ENCODE assay signal across 17 cellular contexts in the genomic region with DNA sequence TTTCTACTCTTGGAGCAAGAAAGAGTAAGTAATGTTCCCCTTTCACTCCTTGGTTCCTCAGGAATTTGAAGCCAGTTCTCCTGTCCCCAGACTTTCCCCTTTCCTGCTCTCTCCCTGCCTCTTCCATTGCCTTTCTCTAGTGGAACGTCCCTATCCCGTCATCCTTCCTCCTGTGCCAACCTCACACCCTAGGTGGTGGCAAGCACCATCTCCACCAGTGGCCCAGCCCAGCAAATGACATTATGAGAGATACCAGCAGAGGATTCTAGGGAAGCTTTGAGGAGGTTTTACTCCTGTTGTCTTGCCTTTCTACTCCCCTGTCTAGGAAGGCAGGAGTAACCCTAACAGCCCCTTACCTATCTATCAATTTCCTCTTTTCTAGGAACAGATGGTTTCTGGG. TPM values are rescaled to one million over a fixed set of nuclear protein-coding genes. Genes with fewer than 3 reads are reported as not detected.
DNase-seq lines count a peak whose midpoint lies in the region; ATAC-seq and TF ChIP-seq lines count a peak whose summit lies in the region.
"Had no signal": no experiment of that assay in that cellular context is flagged by ENCODE, and none has a peak within 500 bp of the region (broad histone marks: within the 10 kb centered on the region; RNA-seq: fewer than 3 reads in every experiment).

No MANE protein-coding gene starts in this region.

- H4K20me1 ChIP-seq in mammary epithelial cell (ENCODE audit: insufficient read depth, low read length), result no peaks in the 10 kb centered on the region

- intact Hi-C loops in mammary epithelial cell (cut with micrococcal nuclease), result loop anchor here (2.0 kb wide), 2 partner anchors 34 to 68 kb away; no protein-coding TSS in a partner anchor
- intact Hi-C loops in mucosa of descending colon (cut with DNase I, micrococcal nuclease), result no loop called here
- intact Hi-C loops in left ventricle myocardium superior (cut with micrococcal nuclease), result no loop called here

- in situ Hi-C loops in mammary epithelial cell (cut with MboI; ENCODE audit: low sequenced_read_pairs in 2 of 2), result no loop called here

- peaks cover 73% of the 10 kb centered on the region for H3K79me2 ChIP-seq in mammary epithelial cell (ENCODE audit: insufficient read depth, low read length)

- H3K4me3 ChIP-seq in mammary epithelial cell (replicated peaks in 1 of 3; ENCODE audit: insufficient read depth in 1 of 3, low read depth in 2 of 3, low read length in 3 of 3), result no peak overlapping the region
- no peak overlapping the region for H3K4me3 ChIP-seq in mucosa of descending colon
- no peak overlapping the region for H3K4me3 ChIP-seq in tibial nerve
- H3K4me3 ChIP-seq: HAP-1, left ventricle myocardium inferior had no signal

- TF ChIP-seq POLR2A in tibial nerve (IDR thresholded peaks at IDR 0.05), result no peak

- CTCF ChIA-PET in mammary epithelial cell (lab: Charles Lee; ENCODE audit: low non-redundant PET), result no interaction called here

- dilution Hi-C loops in mammary epithelial cell (cut with HindIII; ENCODE audit: low sequenced_read_pairs), result no loop called here

- peak overlapping the region; percentile 65 for H3K4me2 ChIP-seq in mammary epithelial cell (ENCODE audit: insufficient read depth, low read depth, low read length)

- no peak overlapping the region for H2AFZ ChIP-seq in mammary epithelial cell (ENCODE audit: low read depth, low read length)

- DNase-seq in M059J (ENCODE audit: low read depth), result peak; percentile 9
- no peak for DNase-seq in mammary epithelial cell
- no peak for DNase-seq in mucosa of descending colon
- DNase-seq in tibial nerve (ENCODE audit: low spot score in 2 of 2), result no peak
- DNase-seq in activated CD4-positive, alpha-beta T cell treated with anti-CD3 and anti-CD28 coated beads, Interleukin-2, amount 50 U/mL, for 48 hours, result no peak
- DNase-seq in left ventricle myocardium superior, result no peak
- DNase-seq: activated naive CD8-positive, alpha-beta T cell treated with anti-CD3 and anti-CD28 coated beads, Interleukin-2, amount 50 U/mL, for 24 hours; activated T-cell treated with anti-CD3 and anti-CD28 coated beads for 4 hours; DMS79; left ventricle myocardium inferior; NCI-H1436; NCI-H510A; stimulated activated naive CD4-positive, alpha-beta T cell treated with Interleukin-2 at 50 U/mL for 16 hours; T-helper 17 cell had no signal

- peak; percentile 25 for ATAC-seq in mucosa of descending colon
- no peak for ATAC-seq in HG03469 (IDR thresholded peaks at IDR 0.05; ENCODE audit: unreplicated experiment)
- no peak for ATAC-seq in GM19455 (IDR thresholded peaks at IDR 0.05; ENCODE audit: unreplicated experiment)
- ATAC-seq in left ventricle myocardium superior, result no peak
- ATAC-seq: T-helper 17 cell had no signal

- 28% methylated on average over 2 of the region's 2 CpGs for WGBS in mammary epithelial cell (ENCODE audit: low coverage, missing lambda C conversion rate)
- 73 to 79% methylated on average over 2 of the region's 2 CpGs for WGBS in tibial nerve, 2 donors

- peak overlapping the region; percentile 97 for H3K27ac ChIP-seq in mammary epithelial cell (ENCODE audit: insufficient read depth, low read depth, low read length)
- peak overlapping the region; percentile 1 to 86 (median 50) for H3K27ac ChIP-seq in tibial nerve
- H3K27ac ChIP-seq: left ventricle myocardium inferior had no signal

- H3K4me1 ChIP-seq in mammary epithelial cell (ENCODE audit: insufficient read depth, low read length), result peaks cover 37% of the 10 kb centered on the region
- no peaks in the 10 kb centered on the region for H3K4me1 ChIP-seq in mucosa of descending colon (ENCODE audit: low read depth)
- peaks cover 0 to 29% (median 15%) of the 10 kb centered on the region in 4 donors for H3K4me1 ChIP-seq in tibial nerve
- H3K4me1 ChIP-seq: HAP-1 had no signal

- H3K36me3 ChIP-seq in mammary epithelial cell (ENCODE audit: insufficient read depth, low read length) (no peaks in the 10 kb centered on the region), mucosa of descending colon (ENCODE audit: low read depth) (no peaks in the 10 kb centered on the region), tibial nerve (no peaks in the 10 kb centered on the region)
- H3K36me3 ChIP-seq: HAP-1, left ventricle myocardium inferior had no signal

- H3K27me3 ChIP-seq in mammary epithelial cell (ENCODE audit: insufficient read depth, low read length) (no peaks in the 10 kb centered on the region), tibial nerve (no peaks in the 10 kb centered on the region)

- H3K9me3 ChIP-seq in mammary epithelial cell (replicated peaks; ENCODE audit: insufficient read depth, low read length) (no peaks in the 10 kb centered on the region), mucosa of descending colon (no peaks in the 10 kb centered on the region), tibial nerve (no peaks in the 10 kb centered on the region)
- H3K9me3 ChIP-seq: HAP-1, left ventricle myocardium inferior had no signal

- TF ChIP-seq EP300 in tibial nerve (IDR thresholded peaks at IDR 0.05), result no peak

- no TSS peak for BruUV-seq in mammary epithelial cell (replicated peaks; lab: Mats Ljungman, UMichigan)

- no peak for TF ChIP-seq CTCF in mammary epithelial cell (conservative IDR thresholded peaks at IDR 0.05 in 1 of 2, IDR thresholded peaks at IDR 0.05 in 1 of 2; ENCODE audit: extremely low read depth in 1 of 2, insufficient read depth in 1 of 2, low read depth in 1 of 2, low read length in 2 of 2)
- no peak for TF ChIP-seq CTCF in mucosa of descending colon (IDR thresholded peaks at IDR 0.05)
- no peak for TF ChIP-seq CTCF in tibial nerve (IDR thresholded peaks at IDR 0.05)

- H3K9ac ChIP-seq in mammary epithelial cell (ENCODE audit: insufficient read depth, low read length), result peak overlapping the region; percentile 79

RNA-seq across cellular contexts. Expression of a gene that starts 8.1 kb away (rescaled TPM):
- total RNA-seq in M059J (2014; rRNA removed; shearing (Covaris generic)), result not detected in 2 replicates
- total RNA-seq in mammary epithelial cell, result 100 to 1,000 TPM; 231 to 244 TPM
- polyA plus RNA-seq in mammary epithelial cell, result 135 TPM
- polyA minus RNA-seq in mammary epithelial cell, result 98.6 TPM
- under 1 TPM; 0.23 to 0.65 (median 0.32) TPM for total RNA-seq in mucosa of descending colon
- total RNA-seq in tibial nerve, result 10 to 100 TPM in 1 of 4 donors, 1 to 10 TPM in 3; 5.3 to 11.6 (median 7.9) TPM
- total RNA-seq in left ventricle myocardium superior, result 0.25 TPM

RNA-seq across cellular contexts. Expression of a gene that starts 38.6 kb away (rescaled TPM):
- 18.9 and 21.4 TPM in 2 replicates for total RNA-seq in M059J (2014; rRNA removed; shearing (Covaris generic))
- total RNA-seq in mammary epithelial cell (10 to 100 TPM; 14.8 to 20.3 TPM), mucosa of descending colon (10 to 100 TPM; 20.4 to 42.4 (median 32.4) TPM), tibial nerve (10 to 100 TPM; 17.1 to 32.2 (median 29.0) TPM), left ventricle myocardium superior (29.4 TPM)
- 10.9 TPM for polyA plus RNA-seq in mammary epithelial cell
- polyA minus RNA-seq in mammary epithelial cell, result not detected

Comparison
In these comparisons a context has a peak if more than half of its experiments do, and no peak if none do; other contexts are left out.
1. RNA of a gene that starts 8.1 kb away (total RNA-seq): 231 to 244 TPM in mammary epithelial cell; 5.3 to 11.6 TPM in tibial nerve, 0.23 to 0.65 TPM in mucosa of descending colon, 0.25 TPM in left ventricle myocardium superior (single experiment) and not detected in M059J; every median in the first group is over 10 times any median in the second.